ENCODE assay signal across 28 cellular contexts in the genomic region with DNA sequence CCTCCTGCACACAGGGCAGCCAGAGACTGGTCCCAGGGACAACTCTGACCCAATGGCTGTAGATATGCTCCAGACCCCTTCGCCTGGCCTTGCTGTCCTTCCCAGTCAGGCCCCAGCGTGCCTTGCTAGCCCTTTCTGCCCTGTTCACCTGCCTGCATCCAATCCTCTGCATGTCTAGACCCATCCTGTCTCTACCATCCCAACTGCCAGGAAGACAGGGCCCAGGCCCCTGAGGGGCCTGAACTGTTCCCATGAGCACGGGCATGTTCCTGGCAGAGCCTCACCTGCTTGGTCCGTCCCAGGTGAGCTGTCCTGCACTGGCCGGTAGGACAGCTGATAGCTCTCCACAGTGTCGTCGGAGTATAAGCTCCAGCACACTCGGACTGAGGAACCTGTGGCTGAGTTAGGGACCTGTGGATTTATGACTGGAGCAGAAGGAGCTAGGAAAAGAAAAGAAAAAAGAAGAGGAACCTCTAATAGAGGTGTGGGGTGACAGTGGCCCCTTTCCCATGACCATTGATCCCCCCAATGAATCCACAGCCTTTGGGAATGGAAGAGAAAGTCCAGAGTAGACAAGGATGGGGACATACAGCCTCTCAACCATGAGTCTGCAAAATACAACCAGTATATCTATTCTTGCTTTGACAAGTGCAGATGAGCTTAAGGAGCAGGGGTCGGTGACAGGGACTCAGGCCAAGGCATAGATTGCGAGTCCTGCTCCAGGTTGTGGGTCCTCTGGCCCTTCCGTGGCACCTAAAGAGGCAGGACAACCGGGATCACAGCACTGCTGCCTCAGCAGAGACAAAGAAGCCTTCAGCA. TPM values are rescaled to one million over a fixed set of nuclear protein-coding genes. Genes with fewer than 3 reads are reported as not detected.
"Had no signal": no experiment of that assay in that cellular context is flagged by ENCODE, and none has a peak within 500 bp of the region (broad histone marks: within the 10 kb centered on the region; RNA-seq: fewer than 3 reads in every experiment).

No MANE protein-coding gene starts in this region.

- ATAC-seq: activated CD4-positive, CD25-positive, alpha-beta regulatory T cell treated with anti-CD3 and anti-CD28 coated beads, Interleukin-2, amount 50 U/mL, for 24 hours; activated CD8-positive, alpha-beta memory T cell treated with anti-CD3 and anti-CD28 coated beads, Interleukin-2, amount 10 ng/mL, durations not matched to agents 7 days and 5 days; activated CD8-positive, alpha-beta T cell treated with anti-CD3 and anti-CD28 coated beads for 36 hours; left lobe of liver had no signal

- H3K4me3 ChIP-seq: breast epithelium, coronary artery, lower lobe of right lung, sigmoid colon, smooth muscle cell, testis, vagina had no signal

- H3K4me2 ChIP-seq: smooth muscle cell had no signal

- H3K9me3 ChIP-seq: breast epithelium, lower lobe of right lung, sigmoid colon, testis, vagina had no signal

- DNase-seq: activated CD4-positive, alpha-beta T cell treated with anti-CD3 and anti-CD28 coated beads, Interleukin-2, amount 10 ng/mL, durations not matched to agents 24 days and 14 days; activated CD8-positive, alpha-beta memory T cell treated with anti-CD3 and anti-CD28 coated beads, Interleukin-2, amount 10 ng/mL, durations not matched to agents 7 days and 5 days; activated CD8-positive, alpha-beta T cell treated with anti-CD3 and anti-CD28 coated beads for 36 hours; activated gamma-delta T cell; activated naive CD4-positive, alpha-beta T cell treated with anti-CD3 and anti-CD28 coated beads, Interleukin-2, amount 50 U/mL, for 16 hours; activated T-cell treated with anti-CD3 and anti-CD28 coated beads for 4 hours; foreskin fibroblast; lower lobe of right lung; naive B cell; retina; sigmoid colon; stimulated activated CD4-positive, alpha-beta T cell treated with anti-CD3 and anti-CD28 coated beads, Interleukin-15, amount 100 ng/mL, for 24 hours; stimulated activated naive CD4-positive, alpha-beta T cell; testis; trophoblast cell had no signal

- H3K27me3 ChIP-seq: breast epithelium, sigmoid colon, testis, vagina had no signal

- H3K4me1 ChIP-seq: breast epithelium, lower lobe of right lung, sigmoid colon, testis, vagina had no signal

- H3K27ac ChIP-seq: breast epithelium, coronary artery, epithelial cell of prostate, lower lobe of right lung, sigmoid colon, testis, vagina, VCaP had no signal

- FAIRE-seq: astrocyte had no signal

- H3K36me3 ChIP-seq: breast epithelium, lower lobe of right lung, sigmoid colon, vagina had no signal

RNA-seq across cellular contexts. Expression of gene FSD2, which starts 33.9 kb away (rescaled TPM):
- total RNA-seq: activated CD4-positive, alpha-beta T cell treated with anti-CD3 and anti-CD28 coated beads, Interleukin-2, amount 10 ng/mL, durations not matched to agents 24 days and 14 days; activated CD8-positive, alpha-beta memory T cell treated with anti-CD3 and anti-CD28 coated beads, Interleukin-2, amount 10 ng/mL, durations not matched to agents 7 days and 5 days; activated CD8-positive, alpha-beta T cell treated with anti-CD3 and anti-CD28 coated beads for 36 hours; fibroblast of lung; left lobe of liver; mesenteric fat pad; omental fat pad; sigmoid colon; smooth muscle cell; vagina had no signal
- polyA plus RNA-seq: fibroblast of lung, neural cell, sigmoid colon, smooth muscle cell had no signal
